Comparison of ENCODE assay signal across 1 cellular context in genomic region chr1:89356658-89357400, GRCh38.
TF ChIP-seq lines count a peak whose summit lies in the region.

No MANE protein-coding gene starts in this region.

TF ChIP-seq in IMR-90, 13 proteins besides CTCF, POLR2A, EP300 and RAD21 (continued from another document):
- TF ChIP-seq CEBPB (IDR thresholded peaks at IDR 0.05; ENCODE audit: low read depth, low read length) (no peak), USF2 (IDR thresholded peaks at IDR 0.05; ENCODE audit: low read depth, low read length) (no peak), MXI1 (IDR thresholded peaks at IDR 0.05; ENCODE audit: borderline replicate concordance, low read depth, low read length) (no peak), BHLHE40 (IDR thresholded peaks at IDR 0.05; ENCODE audit: low read depth, low read length) (no peak), SMC3 (IDR thresholded peaks at IDR 0.05; ENCODE audit: low read depth, low read length) (no peak), MAZ (IDR thresholded peaks at IDR 0.05; ENCODE audit: borderline replicate concordance, low read depth, low read length) (no peak), RFX5 (IDR thresholded peaks at IDR 0.05; ENCODE audit: low read depth, low read length) (no peak), MAFK (IDR thresholded peaks at IDR 0.05; ENCODE audit: low read depth, low read length) (no peak), NFE2L2 (IDR thresholded peaks at IDR 0.05; ENCODE audit: low read depth, low read length) (no peak), ELK1 (IDR thresholded peaks at IDR 0.05; ENCODE audit: borderline replicate concordance, low read depth, low read length) (no peak)
